Comparison of ENCODE assay signal across 5 cellular contexts in genomic region chr9:25732101-25732500, GRCh38. TPM values are rescaled to one million over a fixed set of nuclear protein-coding genes. Genes with fewer than 3 reads are reported as not detected.
"Had no signal": no experiment of that assay in that cellular context is flagged by ENCODE, and none has a peak within 500 bp of the region (broad histone marks: within the 10 kb centered on the region; RNA-seq: fewer than 3 reads in every experiment).

No MANE protein-coding gene starts in this region.

RNA-seq across cellular contexts. Expression of gene TUSC1, which starts 53.9 kb away (rescaled TPM):
- total RNA-seq: activated CD4-positive, alpha-beta memory T cell treated with anti-CD3 and anti-CD28 coated beads for 36 hours; activated CD4-positive, alpha-beta memory T cell treated with anti-CD3 and anti-CD28 coated beads, Interleukin-2, amount 10 ng/mL, durations not matched to agents 7 days and 5 days; activated CD8-positive, alpha-beta memory T cell treated with anti-CD3 and anti-CD28 coated beads for 36 hours; activated CD8-positive, alpha-beta memory T cell treated with anti-CD3 and anti-CD28 coated beads, Interleukin-2, amount 10 ng/mL, durations not matched to agents 7 days and 5 days; T-helper 17 cell had no signal
